In the genomic region with DNA sequence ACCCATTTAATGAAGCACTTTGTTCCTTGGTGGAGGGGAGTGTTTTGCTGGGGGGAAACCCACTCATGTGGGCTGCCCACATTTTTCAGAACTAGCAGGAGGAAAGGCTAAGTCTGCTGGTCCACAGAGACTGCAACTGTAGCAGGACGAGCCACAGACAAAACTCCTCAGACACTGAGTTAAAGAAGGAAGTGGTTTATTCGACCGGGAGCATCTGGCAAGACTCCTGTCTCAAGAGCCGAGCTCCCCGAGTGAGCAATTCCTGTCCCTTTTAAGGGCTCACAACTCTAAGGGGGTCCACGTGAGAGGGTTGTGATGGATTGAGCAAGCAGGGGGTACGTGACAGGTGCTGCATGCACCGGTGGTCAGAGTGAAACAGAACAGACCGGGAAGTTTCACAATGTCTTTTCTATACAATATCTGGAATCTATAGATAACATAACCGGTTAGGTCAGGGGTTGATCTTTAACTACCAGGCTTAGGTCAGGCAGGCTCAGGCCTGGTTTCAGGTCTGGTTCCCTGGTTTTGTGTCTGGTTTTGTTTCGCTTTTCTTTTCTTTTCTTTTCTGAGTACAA, we compare ENCODE assay signal across 9 cellular contexts. TPM values are rescaled to one million over a fixed set of nuclear protein-coding genes. Genes with fewer than 3 reads are reported as not detected.
DNase-seq lines count a peak whose midpoint lies in the region; ATAC-seq and TF ChIP-seq lines count a peak whose summit lies in the region.
"Not testable (repeated sequence)": the region's sequence is repeated elsewhere in the genome, so short reads cannot be mapped to it uniquely, and the experiment has no call there.
"Had no signal": no experiment of that assay in that cellular context is flagged by ENCODE, and none has a peak within 500 bp of the region (broad histone marks: within the 10 kb centered on the region; RNA-seq: fewer than 3 reads in every experiment).

No MANE protein-coding gene starts in this region.

- H2AFZ ChIP-seq in hepatocyte (peak overlapping the region; percentile 45), neuron (ENCODE audit: low read depth, low read length) (peak overlapping the region; percentile 5)

- POLR2A ChIA-PET in CD8-positive, alpha-beta T cell (lab: Charles Lee), result interaction anchor here (1.0 kb wide), 1 partner anchor 99 kb away, joined by 3 read pairs; a partner anchor contains a TSS

- 48% methylated on average over 11 of the region's 11 CpGs for WGBS in hepatocyte (ENCODE audit: low lambda C conversion rate, missing lambda C conversion rate)

- not testable (repeated sequence) for ATAC-seq in CD8-positive, alpha-beta T cell; activated T-cell treated with anti-CD3 and anti-CD28 coated beads, Interleukin-2, amount 50 U/mL, for 72 hours (replicated peaks in 1 of 2)
- ATAC-seq in stimulated activated naive B cell treated with anti-CD40 and anti-IgM and Interleukin-4, amounts not matched to agents 10 μg/mL and 1 μg/mL and 100 μg/mL, for 72 hours (replicated peaks), result peak; percentile 21 to 22

- intact Hi-C loops in CD8-positive, alpha-beta T cell (cut with DNase I, micrococcal nuclease), result loop anchor here (5.0 to 10.0 kb wide), 4 partner anchors 113 to 478 kb away; a partner anchor contains a TSS
- intact Hi-C loops in breast epithelium (cut with DNase I; ENCODE audit: low total_unique reads), result loop anchor here (10.0 kb wide), 1 partner anchor 1850 kb away; no protein-coding TSS in a partner anchor
- intact Hi-C loops in uterus (cut with DNase I; ENCODE audit: low total_unique reads), result not testable (repeated sequence)

- H3K27me3 ChIP-seq in CD8-positive, alpha-beta T cell (ENCODE audit: insufficient read depth, low read length); breast epithelium; hepatocyte; neuron (ENCODE audit: insufficient read depth, low read length); uterus: not testable (repeated sequence)

- H3K27ac ChIP-seq in CD8-positive, alpha-beta T cell (ENCODE audit: low read depth, low read length), result not testable (repeated sequence)
- H3K27ac ChIP-seq in breast epithelium (peak overlapping the region; percentile 15 to 73), hepatocyte (peak overlapping the region; percentile 91), uterus (peak overlapping the region; percentile 24 to 70)

- H3K36me3 ChIP-seq in CD8-positive, alpha-beta T cell (ENCODE audit: insufficient read depth, low read length); breast epithelium; hepatocyte (replicated peaks; ENCODE audit: insufficient read depth, low read depth); neuron (ENCODE audit: insufficient read depth, low read length); uterus: not testable (repeated sequence)

- H3K27ac Mint-ChIP-seq in CD8-positive, alpha-beta T cell, result not testable (repeated sequence)
- H3K27ac Mint-ChIP-seq in activated T-cell treated with anti-CD3 and anti-CD28 coated beads, Interleukin-2, amount 50 U/mL, for 72 hours, result peak overlapping the region; percentile 39
- H3K27ac Mint-ChIP-seq in stimulated activated naive B cell treated with anti-CD40 and anti-IgM and Interleukin-4, amounts not matched to agents 10 μg/mL and 1 μg/mL and 100 μg/mL, for 72 hours, result peak overlapping the region; percentile 94

- not testable (repeated sequence) for H3K9me2 ChIP-seq in hepatocyte (replicated peaks; ENCODE audit: insufficient read depth)

- not testable (repeated sequence) for TF ChIP-seq POLR2A in breast epithelium (IDR thresholded peaks at IDR 0.05); uterus (IDR thresholded peaks at IDR 0.05)

- H3K36me3 Mint-ChIP-seq in CD8-positive, alpha-beta T cell, result peaks cover 23% of the 10 kb centered on the region
- peaks cover 12 to 28% of the 10 kb centered on the region in 2 donors for H3K36me3 Mint-ChIP-seq in activated T-cell treated with anti-CD3 and anti-CD28 coated beads, Interleukin-2, amount 50 U/mL, for 72 hours (ENCODE audit: insufficient read depth in 2 of 2)
- peaks cover 21 to 31% of the 10 kb centered on the region in 2 donors for H3K36me3 Mint-ChIP-seq in stimulated activated naive B cell treated with anti-CD40 and anti-IgM and Interleukin-4, amounts not matched to agents 10 μg/mL and 1 μg/mL and 100 μg/mL, for 72 hours

- H3K9me3 Mint-ChIP-seq in CD8-positive, alpha-beta T cell; activated T-cell treated with anti-CD3 and anti-CD28 coated beads, Interleukin-2, amount 50 U/mL, for 72 hours: not testable (repeated sequence)
- peaks cover 4 to 13% of the 10 kb centered on the region in 2 donors for H3K9me3 Mint-ChIP-seq in stimulated activated naive B cell treated with anti-CD40 and anti-IgM and Interleukin-4, amounts not matched to agents 10 μg/mL and 1 μg/mL and 100 μg/mL, for 72 hours

- not testable (repeated sequence) for H3K9me3 ChIP-seq in CD8-positive, alpha-beta T cell (ENCODE audit: low read length); breast epithelium; hepatocyte (ENCODE audit: low read depth); neuron (ENCODE audit: low read length); uterus

- not testable (repeated sequence) for DNase-seq in CD8-positive, alpha-beta T cell; activated T-cell treated with anti-CD3 and anti-CD28 coated beads, Interleukin-2, amount 50 U/mL, for 72 hours; breast epithelium (ENCODE audit: low spot score in 2 of 2); hepatocyte (ENCODE audit: low spot score); uterus
- peak; percentile 79 for DNase-seq in OCI-M1 (lab: John Stamatoyannopoulos, UW)
- peak; percentile 68 for DNase-seq in stimulated activated naive B cell treated with anti-CD40 and anti-IgM and Interleukin-4, amounts not matched to agents 10 μg/mL and 1 μg/mL and 100 μg/mL, for 72 hours

- H3K4me1 ChIP-seq in CD8-positive, alpha-beta T cell (ENCODE audit: insufficient read depth, low read length), result peaks cover 12% of the 10 kb centered on the region
- H3K4me1 ChIP-seq in breast epithelium; hepatocyte (ENCODE audit: insufficient read depth); neuron (ENCODE audit: insufficient read depth, low read length); uterus: not testable (repeated sequence)

- TF ChIP-seq CTCF in CD8-positive, alpha-beta T cell (IDR thresholded peaks at IDR 0.05); breast epithelium (IDR thresholded peaks at IDR 0.05); hepatocyte (IDR thresholded peaks at IDR 0.05; ENCODE audit: poor library complexity); uterus (IDR thresholded peaks at IDR 0.05): not testable (repeated sequence)

- CTCF ChIA-PET in CD8-positive, alpha-beta T cell (lab: Charles Lee), result not testable (repeated sequence)

- H3K4me3 ChIP-seq in CD8-positive, alpha-beta T cell (ENCODE audit: low read depth, low read length); breast epithelium; hepatocyte; neuron (ENCODE audit: low read length); uterus: not testable (repeated sequence)

- H3K4me3 Mint-ChIP-seq in CD8-positive, alpha-beta T cell, result peak overlapping the region; percentile 62
- peak overlapping the region; percentile 51 to 65 for H3K4me3 Mint-ChIP-seq in activated T-cell treated with anti-CD3 and anti-CD28 coated beads, Interleukin-2, amount 50 U/mL, for 72 hours
- H3K4me3 Mint-ChIP-seq in stimulated activated naive B cell treated with anti-CD40 and anti-IgM and Interleukin-4, amounts not matched to agents 10 μg/mL and 1 μg/mL and 100 μg/mL, for 72 hours, result peak overlapping the region; percentile 72 to 77

- peaks cover 21% of the 10 kb centered on the region for H3K4me1 Mint-ChIP-seq in CD8-positive, alpha-beta T cell (ENCODE audit: low read depth)
- peaks cover 14% of the 10 kb centered on the region for H3K4me1 Mint-ChIP-seq in activated T-cell treated with anti-CD3 and anti-CD28 coated beads, Interleukin-2, amount 50 U/mL, for 72 hours (ENCODE audit: low read depth)
- peaks cover 20 to 32% of the 10 kb centered on the region in 2 donors for H3K4me1 Mint-ChIP-seq in stimulated activated naive B cell treated with anti-CD40 and anti-IgM and Interleukin-4, amounts not matched to agents 10 μg/mL and 1 μg/mL and 100 μg/mL, for 72 hours

- H3K79me2 ChIP-seq in hepatocyte, result peaks cover 13% of the 10 kb centered on the region

- H3K27me3 Mint-ChIP-seq in CD8-positive, alpha-beta T cell (ENCODE audit: low read depth); activated T-cell treated with anti-CD3 and anti-CD28 coated beads, Interleukin-2, amount 50 U/mL, for 72 hours (ENCODE audit: low read depth); stimulated activated naive B cell treated with anti-CD40 and anti-IgM and Interleukin-4, amounts not matched to agents 10 μg/mL and 1 μg/mL and 100 μg/mL, for 72 hours: not testable (repeated sequence)

- peak overlapping the region; percentile 16 for H3K4me2 ChIP-seq in hepatocyte

- H4K20me1 ChIP-seq in hepatocyte (ENCODE audit: insufficient read depth, poor library complexity, severe bottlenecking), result not testable (repeated sequence)

RNA-seq across cellular contexts. Expression of a gene that starts 3.1 kb away (rescaled TPM):
- 1 to 10 TPM; 5.7 to 6.6 TPM for total RNA-seq in CD8-positive, alpha-beta T cell
- 10 to 100 TPM in 1 of 2 donors, 1 to 10 TPM in 1; 9.1 to 13.2 TPM for total RNA-seq in activated T-cell treated with anti-CD3 and anti-CD28 coated beads, Interleukin-2, amount 50 U/mL, for 72 hours
- total RNA-seq in breast epithelium (10 to 100 TPM; 14.7 to 40.0 (median 21.0) TPM), hepatocyte (26.1 and 32.5 TPM in 2 replicates), uterus (10 to 100 TPM in 3 of 4 donors, 1 to 10 TPM in 1; 7.7 to 56.5 (median 19.1) TPM)
- 12.7 and 14.2 TPM in 2 replicates for polyA plus RNA-seq in hepatocyte
- total RNA-seq: HT1080 had no signal
